Comparison of ENCODE assay signal across 32 cellular contexts in the genomic region with DNA sequence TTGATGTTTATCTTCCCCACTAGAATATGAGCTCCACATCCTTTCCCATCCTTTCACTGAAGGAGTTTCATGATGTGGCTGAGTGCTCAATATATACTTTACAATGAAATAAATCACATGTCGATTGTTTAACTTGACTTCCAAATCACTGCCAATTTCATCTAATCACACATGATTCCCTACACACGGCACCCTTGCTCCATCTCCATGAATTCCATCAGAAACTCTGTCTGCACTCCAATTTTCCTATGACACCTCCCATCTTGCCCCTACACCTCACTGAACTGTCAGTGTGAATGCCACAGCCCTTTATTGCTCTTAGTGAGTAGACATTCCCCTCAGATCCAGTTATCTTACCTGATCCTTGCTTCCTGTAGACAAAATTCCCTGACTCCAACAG.
DNase-seq lines count a peak whose midpoint lies in the region; TF ChIP-seq lines count a peak whose summit lies in the region.
"Had no signal": no experiment of that assay in that cellular context is flagged by ENCODE, and none has a peak within 500 bp of the region (broad histone marks: within the 10 kb centered on the region; RNA-seq: fewer than 3 reads in every experiment).

No MANE protein-coding gene starts in this region.

- no peaks in the 10 kb centered on the region for H4K20me1 ChIP-seq in neural cell (ENCODE audit: insufficient read depth)
- H4K20me1 ChIP-seq: BLaER1; BLaER1 treated with 17β-estradiol and CSF1 and Interleukin-3, amounts not matched to agents 10 nM and 100 nM had no signal

- H3K4me2 ChIP-seq in neural cell (ENCODE audit: low read length), result no peak overlapping the region
- H3K4me2 ChIP-seq: A549; BLaER1; BLaER1 treated with 17β-estradiol and CSF1 and Interleukin-3, amounts not matched to agents 10 nM and 100 nM had no signal

- peak overlapping the region; percentile 33 for H3K4me3 ChIP-seq in neural cell (ENCODE audit: low read length)
- H3K4me3 ChIP-seq in Caco-2 (ENCODE audit: low read depth, low read length), result no peak overlapping the region
- H3K4me3 ChIP-seq: A549; BLaER1; BLaER1 treated with 17β-estradiol and CSF1 and Interleukin-3, amounts not matched to agents 10 nM and 100 nM had no signal

- BruUV-seq in Caco-2 (replicated peaks; lab: Mats Ljungman, UMichigan), result no TSS peak

- no peak for TF ChIP-seq EP300 in neural cell (conservative IDR thresholded peaks at IDR 0.05; ENCODE audit: poor library complexity, severe bottlenecking)

- no peak overlapping the region for H3K4me3 Mint-ChIP-seq in Caco-2 (ENCODE audit: unreplicated experiment)
- H3K4me3 Mint-ChIP-seq in type B pancreatic cell, result no peak overlapping the region
- H3K4me3 Mint-ChIP-seq: B cell; CD14-positive monocyte; CD4-positive, alpha-beta memory T cell; CD4-positive, alpha-beta T cell; CD4-positive, CD25-positive, alpha-beta regulatory T cell; CD8-positive, alpha-beta memory T cell; CD8-positive, alpha-beta T cell had no signal

- no peaks in the 10 kb centered on the region for H3K9me2 ChIP-seq in neural cell (ENCODE audit: insufficient read depth, low read length)

- no peaks in the 10 kb centered on the region for H3K79me2 ChIP-seq in neural cell (replicated peaks; ENCODE audit: insufficient read depth, low read length)

- peak overlapping the region; percentile 62 for H3K27ac ChIP-seq in neural cell (ENCODE audit: low read length)
- H3K27ac ChIP-seq: 22Rv1; A549; BLaER1; BLaER1 treated with 17β-estradiol and CSF1 and Interleukin-3, amounts not matched to agents 10 nM and 100 nM; C4-2B had no signal

- H3K27me3 ChIP-seq in neural cell (ENCODE audit: insufficient read depth, low read depth, low read length), result no peaks in the 10 kb centered on the region
- H3K27me3 ChIP-seq in Caco-2 (replicated peaks; ENCODE audit: control insufficient read depth, insufficient read depth, low read length), result no peaks in the 10 kb centered on the region
- H3K27me3 ChIP-seq: BE2C; BLaER1; BLaER1 treated with 17β-estradiol and CSF1 and Interleukin-3, amounts not matched to agents 10 nM and 100 nM had no signal

- TF ChIP-seq RAD21 in neural cell (conservative IDR thresholded peaks at IDR 0.05), result peak; percentile 18

- no peaks in the 10 kb centered on the region for H3K9me3 Mint-ChIP-seq in Caco-2 (ENCODE audit: unreplicated experiment)
- H3K9me3 Mint-ChIP-seq in type B pancreatic cell, result peaks cover 5% of the 10 kb centered on the region
- H3K9me3 Mint-ChIP-seq: CD4-positive, alpha-beta T cell had no signal

- CTCF ChIA-PET in Caco-2 (lab: Charles Lee), result no interaction called here

- H3K27ac Mint-ChIP-seq in Caco-2 (ENCODE audit: unreplicated experiment) (no peak overlapping the region), type B pancreatic cell (no peak overlapping the region)
- H3K27ac Mint-ChIP-seq: B cell; CD14-positive monocyte; CD4-positive, alpha-beta memory T cell; CD4-positive, alpha-beta T cell; CD4-positive, CD25-positive, alpha-beta regulatory T cell; CD8-positive, alpha-beta memory T cell; CD8-positive, alpha-beta T cell had no signal

- H3K9ac ChIP-seq in neural cell (ENCODE audit: low read length), result peak overlapping the region; percentile 1
- H3K9ac ChIP-seq: BLaER1; BLaER1 treated with 17β-estradiol and CSF1 and Interleukin-3, amounts not matched to agents 10 nM and 100 nM had no signal

- H3F3A ChIP-seq in neural cell (ENCODE audit: insufficient read depth, low read length, poor library complexity, severe bottlenecking), result peaks cover 5% of the 10 kb centered on the region

- H2AFZ ChIP-seq in neural cell (ENCODE audit: low read depth, low read length), result no peak overlapping the region

- intact Hi-C loops in Caco-2 (cut with micrococcal nuclease; ENCODE audit: unreplicated experiment), result no loop called here

- POLR2A ChIA-PET in Caco-2 (lab: Charles Lee), result no interaction called here

- H3K9me3 ChIP-seq in neural cell (ENCODE audit: low read length) (no peaks in the 10 kb centered on the region), Caco-2 (no peaks in the 10 kb centered on the region)
- H3K9me3 ChIP-seq: BE2C had no signal

- H3K4me1 ChIP-seq in Caco-2, result no peaks in the 10 kb centered on the region
- H3K4me1 ChIP-seq: A549; BE2C; BLaER1; BLaER1 treated with 17β-estradiol and CSF1 and Interleukin-3, amounts not matched to agents 10 nM and 100 nM had no signal

- no peaks in the 10 kb centered on the region for H3K4me1 Mint-ChIP-seq in Caco-2 (ENCODE audit: low read depth, unreplicated experiment)
- no peaks in the 10 kb centered on the region for H3K4me1 Mint-ChIP-seq in type B pancreatic cell (ENCODE audit: unreplicated experiment)
- H3K4me1 Mint-ChIP-seq: CD14-positive monocyte; CD4-positive, alpha-beta memory T cell; CD4-positive, CD25-positive, alpha-beta regulatory T cell; CD8-positive, alpha-beta memory T cell had no signal

- H3K27me3 Mint-ChIP-seq in Caco-2 (ENCODE audit: insufficient read depth, unreplicated experiment) (peaks cover 6% of the 10 kb centered on the region), type B pancreatic cell (no peaks in the 10 kb centered on the region)
- H3K27me3 Mint-ChIP-seq: B cell; CD4-positive, alpha-beta memory T cell; CD4-positive, alpha-beta T cell; CD4-positive, CD25-positive, alpha-beta regulatory T cell; CD8-positive, alpha-beta memory T cell had no signal

- H3K36me3 Mint-ChIP-seq in Caco-2 (ENCODE audit: insufficient read depth, unreplicated experiment) (no peaks in the 10 kb centered on the region), type B pancreatic cell (no peaks in the 10 kb centered on the region)
- H3K36me3 Mint-ChIP-seq: CD14-positive monocyte; CD4-positive, alpha-beta memory T cell; CD4-positive, CD25-positive, alpha-beta regulatory T cell; CD8-positive, alpha-beta memory T cell; CD8-positive, alpha-beta T cell had no signal

- H3K36me3 ChIP-seq in neural cell (ENCODE audit: insufficient read depth, low read length) (no peaks in the 10 kb centered on the region), Caco-2 (ENCODE audit: control insufficient read depth, insufficient read depth, low read length) (no peaks in the 10 kb centered on the region)
- H3K36me3 ChIP-seq: BE2C; BLaER1; BLaER1 treated with 17β-estradiol and CSF1 and Interleukin-3, amounts not matched to agents 10 nM and 100 nM had no signal

- peak; percentile 69 for DNase-seq in NCI-H2227 (lab: John Stamatoyannopoulos, UW; ENCODE audit: unreplicated experiment)
- DNase-seq in NCI-H2227 treated with DMSO at 0.1 percent for 48 hours (lab: John Stamatoyannopoulos, UW), result peak; percentile 46
- DNase-seq in SHP77 treated with DMSO at 0.1 percent for 48 hours (lab: John Stamatoyannopoulos, UW), result no peak
- DNase-seq in Caco-2, result no peak
- DNase-seq in type B pancreatic cell (ENCODE audit: extremely low spot score, unreplicated experiment), result no peak
- DNase-seq: 8988T; ACHN; AML-193; BE2C; C1 segment of cervical spinal cord; Calu3; CD4-positive, alpha-beta memory T cell; CD4-positive, alpha-beta T cell; CD4-positive, CD25-positive, alpha-beta regulatory T cell; CD8-positive, alpha-beta memory T cell; CD8-positive, alpha-beta T cell; COR-L47; DMS 273 treated with DMSO at 0.1 percent for 48 hours; DMS153; DMS53; DMS79; DMS79 treated with DMSO at 0.1 percent for 48 hours; DND-41; EL had no signal

- no peak for TF ChIP-seq CTCF in neural cell (IDR thresholded peaks at IDR 0.05; ENCODE audit: poor library complexity, severe bottlenecking)
- TF ChIP-seq CTCF in Caco-2 (IDR thresholded peaks at IDR 0.05; ENCODE audit: insufficient read depth in 1 of 2, low read depth in 1 of 2, low read length in 1 of 2, severe bottlenecking in 1 of 2, unreplicated experiment in 1 of 2), result no peak
- TF ChIP-seq CTCF in type B pancreatic cell (conservative IDR thresholded peaks at IDR 0.05), result no peak

TF ChIP-seq in neural cell, 6 proteins besides CTCF, POLR2A, EP300 and RAD21:
- no peak for TF ChIP-seq TAF1 (IDR thresholded peaks at IDR 0.05; ENCODE audit: low read depth)
- TF ChIP-seq, protein P1, sequence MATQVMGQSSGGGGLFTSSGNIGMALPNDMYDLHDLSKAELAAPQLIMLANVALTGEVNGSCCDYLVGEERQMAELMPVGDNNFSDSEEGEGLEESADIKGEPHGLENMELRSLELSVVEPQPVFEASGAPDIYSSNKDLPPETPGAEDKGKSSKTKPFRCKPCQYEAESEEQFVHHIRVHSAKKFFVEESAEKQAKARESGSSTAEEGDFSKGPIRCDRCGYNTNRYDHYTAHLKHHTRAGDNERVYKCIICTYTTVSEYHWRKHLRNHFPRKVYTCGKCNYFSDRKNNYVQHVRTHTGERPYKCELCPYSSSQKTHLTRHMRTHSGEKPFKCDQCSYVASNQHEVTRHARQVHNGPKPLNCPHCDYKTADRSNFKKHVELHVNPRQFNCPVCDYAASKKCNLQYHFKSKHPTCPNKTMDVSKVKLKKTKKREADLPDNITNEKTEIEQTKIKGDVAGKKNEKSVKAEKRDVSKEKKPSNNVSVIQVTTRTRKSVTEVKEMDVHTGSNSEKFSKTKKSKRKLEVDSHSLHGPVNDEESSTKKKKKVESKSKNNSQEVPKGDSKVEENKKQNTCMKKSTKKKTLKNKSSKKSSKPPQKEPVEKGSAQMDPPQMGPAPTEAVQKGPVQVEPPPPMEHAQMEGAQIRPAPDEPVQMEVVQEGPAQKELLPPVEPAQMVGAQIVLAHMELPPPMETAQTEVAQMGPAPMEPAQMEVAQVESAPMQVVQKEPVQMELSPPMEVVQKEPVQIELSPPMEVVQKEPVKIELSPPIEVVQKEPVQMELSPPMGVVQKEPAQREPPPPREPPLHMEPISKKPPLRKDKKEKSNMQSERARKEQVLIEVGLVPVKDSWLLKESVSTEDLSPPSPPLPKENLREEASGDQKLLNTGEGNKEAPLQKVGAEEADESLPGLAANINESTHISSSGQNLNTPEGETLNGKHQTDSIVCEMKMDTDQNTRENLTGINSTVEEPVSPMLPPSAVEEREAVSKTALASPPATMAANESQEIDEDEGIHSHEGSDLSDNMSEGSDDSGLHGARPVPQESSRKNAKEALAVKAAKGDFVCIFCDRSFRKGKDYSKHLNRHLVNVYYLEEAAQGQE (IDR thresholded peaks at IDR 0.05; ENCODE audit: borderline replicate concordance), result peak; percentile 90

Comparison
In these comparisons a context has a peak if more than half of its experiments do, and no peak if none do; other contexts are left out.
1. DNase-seq: peak in NCI-H2227 (single experiment) and NCI-H2227 treated with DMSO at 0.1 percent for 48 hours (single experiment); none in SHP77 treated with DMSO at 0.1 percent for 48 hours (single experiment), Caco-2 (0 of 2) and type B pancreatic cell (single experiment).